24 cellular contexts compared by ENCODE assay signal in genomic region chr2:241818229-241818942, GRCh38. TPM values are rescaled to one million over a fixed set of nuclear protein-coding genes. Genes with fewer than 3 reads are reported as not detected.
DNase-seq lines count a peak whose midpoint lies in the region; ATAC-seq, FAIRE-seq and TF ChIP-seq lines count a peak whose summit lies in the region.
"Had no signal": no experiment of that assay in that cellular context is flagged by ENCODE, and none has a peak within 500 bp of the region (broad histone marks: within the 10 kb centered on the region; RNA-seq: fewer than 3 reads in every experiment).

No MANE protein-coding gene starts in this region.

- ATAC-seq in HG02973 (IDR thresholded peaks at IDR 0.05; ENCODE audit: unreplicated experiment) = no peak
- no peak for ATAC-seq in HG02588 (IDR thresholded peaks at IDR 0.05; ENCODE audit: unreplicated experiment)
- ATAC-seq: activated naive CD4-positive, alpha-beta T cell treated with anti-CD3 and anti-CD28 coated beads, Interleukin-2, amount 50 U/mL, for 72 hours; GM12878 had no signal

- no peaks in the 10 kb centered on the region for H3K4me1 Mint-ChIP-seq in MCF 10A (ENCODE audit: insufficient read depth, unreplicated experiment)

- H3K9me3 Mint-ChIP-seq in MCF 10A (ENCODE audit: unreplicated experiment) = peaks cover 9% of the 10 kb centered on the region
- H3K9me3 Mint-ChIP-seq: activated B cell treated with CpG ODN at 0.5 μM for 24 hours; CD8-positive, alpha-beta memory T cell had no signal

- CTCF ChIA-PET in MCF 10A (lab: Yijun Ruan, JAX) = interaction anchor here (0.7 kb wide), 1 partner anchor 205 kb away, joined by 6 read pairs; no protein-coding TSS in a partner anchor

- POLR2A ChIA-PET in MCF 10A (lab: Yijun Ruan, JAX) = no interaction called here

- no peaks in the 10 kb centered on the region for H3K27me3 ChIP-seq in BLaER1
- no peaks in the 10 kb centered on the region for H3K27me3 ChIP-seq in H7 (ENCODE audit: control insufficient read depth, insufficient read depth, low read length)
- H3K27me3 ChIP-seq in brain microvascular endothelial cell (replicated peaks) = no peaks in the 10 kb centered on the region
- H3K27me3 ChIP-seq: hepatocyte had no signal

- H3K4me1 ChIP-seq in BLaER1 (peaks cover 96% of the 10 kb centered on the region), kidney (ENCODE audit: control insufficient read depth in 1 of 2, insufficient read depth in 1 of 2, low read depth in 1 of 2, low read length in 2 of 2) (no peaks in the 10 kb centered on the region)

- in situ Hi-C loops in brain microvascular endothelial cell (cut with HindIII; ENCODE audit: low pct_ligation_motif_present, low sequenced_read_pairs) = no loop called here

- H3K4me2 ChIP-seq in BLaER1 = peak overlapping the region; percentile 92
- H3K4me2 ChIP-seq: hepatocyte had no signal

- peaks cover 25% of the 10 kb centered on the region for H3K27me3 Mint-ChIP-seq in MCF 10A (ENCODE audit: insufficient read depth, unreplicated experiment)

- H3K9me3 ChIP-seq in BLaER1 = peaks cover 11% of the 10 kb centered on the region; the same call in 1 of the 2 replicates
- H3K9me3 ChIP-seq in kidney (ENCODE audit: control insufficient read depth in 1 of 2, low read length in 2 of 2) = no peaks in the 10 kb centered on the region

- intact Hi-C loops in kidney (cut with DNase I) = no loop called here
- intact Hi-C loops in posterior vena cava (cut with DNase I) = no loop called here
- intact Hi-C loops in MCF 10A (cut with micrococcal nuclease) = no loop called here

- H3K4me3 Mint-ChIP-seq in MCF 10A (ENCODE audit: unreplicated experiment) = no peak overlapping the region
- H3K4me3 Mint-ChIP-seq: HFFc6 had no signal

- peaks cover 6% of the 10 kb centered on the region for H3K36me3 Mint-ChIP-seq in MCF 10A (ENCODE audit: insufficient read depth, unreplicated experiment)
- H3K36me3 Mint-ChIP-seq: CD8-positive, alpha-beta memory T cell had no signal

- H3K36me3 ChIP-seq in BLaER1 (no peaks in the 10 kb centered on the region), H7 (replicated peaks; ENCODE audit: control insufficient read depth, insufficient read depth, low read length) (no peaks in the 10 kb centered on the region), kidney (ENCODE audit: control insufficient read depth in 1 of 2, insufficient read depth in 2 of 2, low read length in 2 of 2) (no peaks in the 10 kb centered on the region), brain microvascular endothelial cell (replicated peaks) (no peaks in the 10 kb centered on the region)

- no peak overlapping the region for H3K27ac Mint-ChIP-seq in MCF 10A (ENCODE audit: low read depth, unreplicated experiment)
- H3K27ac Mint-ChIP-seq: activated B cell treated with CpG ODN at 0.5 μM for 24 hours; activated naive CD4-positive, alpha-beta T cell treated with anti-CD3 and anti-CD28 coated beads, Interleukin-2, amount 50 U/mL, for 72 hours; HFFc6 had no signal

- no peak for FAIRE-seq in kidney (lab: Jason Lieb, UNC)
- FAIRE-seq: astrocyte, GM12878 had no signal

- TF ChIP-seq CTCF in kidney (IDR thresholded peaks at IDR 0.05; ENCODE audit: borderline replicate concordance, extremely low read depth, insufficient read depth) = no peak
- no peak for TF ChIP-seq CTCF in brain microvascular endothelial cell (IDR thresholded peaks at IDR 0.05; ENCODE audit: low read depth, low read length, missing control alignments)
- no peak for TF ChIP-seq CTCF in MCF 10A (IDR thresholded peaks at IDR 0.05; ENCODE audit: unreplicated experiment)

- no TSS peak for BruUV-seq in MCF 10A (replicated peaks; lab: Mats Ljungman, UMichigan)

- H3K9ac ChIP-seq in BLaER1 (peak overlapping the region; percentile 50; the same call in 1 of the 2 replicates), kidney (ENCODE audit: low read length in 2 of 2) (no peak overlapping the region)

- DNase-seq in H7 (peak; percentile 44), kidney (peak; percentile 57), posterior vena cava (ENCODE audit: low spot score) (peak; percentile 48), brain microvascular endothelial cell (no peak), MCF 10A (ENCODE audit: unreplicated experiment) (no peak)
- DNase-seq: activated B cell treated with CpG ODN at 0.5 μM for 24 hours; CD8-positive, alpha-beta memory T cell; DMS53; effector CD4-positive, alpha-beta T cell; foreskin melanocyte; HFFc6; naive B cell; NCI-H187; NCI-H226; NCI-H774 had no signal

- no peak overlapping the region for H3K4me3 ChIP-seq in BLaER1
- H3K4me3 ChIP-seq in H7 (ENCODE audit: insufficient read depth, low read depth, low read length) = no peak overlapping the region
- H3K4me3 ChIP-seq in kidney (ENCODE audit: low read length in 2 of 2) = no peak overlapping the region
- no peak overlapping the region for H3K4me3 ChIP-seq in brain microvascular endothelial cell (ENCODE audit: low read depth, low read length)
- H3K4me3 ChIP-seq: GM12878, hepatocyte had no signal

- no peaks in the 10 kb centered on the region for H4K20me1 ChIP-seq in BLaER1

- H3K27ac ChIP-seq in BLaER1 = peak overlapping the region; percentile 85
- H3K27ac ChIP-seq in kidney (ENCODE audit: low read depth in 2 of 2, low read length in 2 of 2) = no peak overlapping the region
- no peak overlapping the region for H3K27ac ChIP-seq in brain microvascular endothelial cell
- H3K27ac ChIP-seq: hepatocyte had no signal

RNA-seq across cellular contexts. Expression of gene NEU4, which starts 9.4 kb away (rescaled TPM):
- total RNA-seq in H7 (2014; rRNA removed; shearing (Covaris generic)) = 0.41 TPM in 1 of 2 replicates, not detected in the other
- 0.76 TPM for total RNA-seq in kidney
- polyA plus RNA-seq in kidney (ENCODE audit: insufficient read depth, low read depth, low replicate concordance) = 2.8 TPM
- total RNA-seq in posterior vena cava = under 1 TPM in 1 of 2 donors, not detected in 1; 0.38 TPM
- not detected in 2 replicates for total RNA-seq in MCF 10A (2022)
- total RNA-seq: CD8-positive, alpha-beta memory T cell; osteocyte had no signal
- polyA plus RNA-seq: CD8-positive, alpha-beta memory T cell had no signal

RNA-seq across cellular contexts. Expression of gene PDCD1, which starts 40.3 kb away (rescaled TPM):
- total RNA-seq in H7 (2014; rRNA removed; shearing (Covaris generic)) = 1.0 and 2.8 TPM in 2 replicates
- total RNA-seq in kidney (1.6 TPM), posterior vena cava (under 1 TPM in 1 of 2 donors, not detected in 1; 0.38 TPM), MCF 10A (2022) (not detected in 2 replicates)
- 0.49 TPM for polyA plus RNA-seq in kidney (ENCODE audit: insufficient read depth, low read depth, low replicate concordance)
- total RNA-seq: astrocyte, cerebellum, hepatocyte, HFFc6, osteocyte had no signal

RNA-seq across cellular contexts. Expression of gene GAL3ST2, which starts 41.8 kb away (rescaled TPM):
- 0.14 TPM in 1 of 2 replicates, not detected in the other for total RNA-seq in H7 (2014; rRNA removed; shearing (Covaris generic))
- total RNA-seq in kidney (0.19 TPM), posterior vena cava (not detected), MCF 10A (2022) (0.37 TPM in 1 of 2 replicates, not detected in the other)
- 0.39 TPM for polyA plus RNA-seq in kidney (ENCODE audit: insufficient read depth, low read depth, low replicate concordance)
- total RNA-seq: activated B cell treated with CpG ODN at 0.5 μM for 24 hours, astrocyte had no signal
- polyA plus RNA-seq: CD8-positive, alpha-beta memory T cell; hepatocyte had no signal

RNA-seq across cellular contexts. Expression of gene RTP5, which starts 51.1 kb away (rescaled TPM):
- total RNA-seq in H7 (2014; rRNA removed; shearing (Covaris generic)) = not detected in 2 replicates
- total RNA-seq in kidney (0.13 TPM), posterior vena cava (under 1 TPM in 1 of 2 donors, not detected in 1; 0.10 TPM), MCF 10A (2022) (not detected in 2 replicates)
- not detected for polyA plus RNA-seq in kidney (ENCODE audit: insufficient read depth, low read depth, low replicate concordance)
- total RNA-seq: activated B cell treated with CpG ODN at 0.5 μM for 24 hours, astrocyte, GM12878, hepatocyte, HFFc6, osteocyte had no signal
- polyA plus RNA-seq: hepatocyte had no signal

Comparison
In these comparisons a context has a peak if more than half of its experiments do, and no peak if none do; other contexts are left out.
1. DNase-seq: peak in H7 (single experiment), kidney (single experiment) and posterior vena cava (single experiment); none in brain microvascular endothelial cell (single experiment) and MCF 10A (single experiment).